In genomic region chr1:214328770-214329455, GRCh38 we compare ENCODE assay signal across 1 cellular context.
TF ChIP-seq lines count a peak whose summit lies in the region.

No MANE protein-coding gene starts in this region.

TF ChIP-seq in HepG2, 621 proteins besides CTCF, POLR2A, EP300 and RAD21 (continued from another document and continues in another):
- TF ChIP-seq ZFP91 (CRISPR knock-in tag; IDR thresholded peaks at IDR 0.05; ENCODE audit: borderline replicate concordance) (0 out of 2 replicates have a peak, but pooled peaks have one; percentile 17), PATZ1 (CRISPR knock-in tag; IDR thresholded peaks at IDR 0.05) (no peak), CENPT (CRISPR knock-in tag; IDR thresholded peaks at IDR 0.05; ENCODE audit: low read depth) (no peak), IKZF5 (CRISPR knock-in tag; IDR thresholded peaks at IDR 0.05) (peak; percentile 11; the same call in 1 of the 2 replicates), REPIN1 (CRISPR knock-in tag; IDR thresholded peaks at IDR 0.05; ENCODE audit: borderline replicate concordance, low read depth) (peak; percentile 69; the same call in 1 of the 2 replicates), ZNF280B (CRISPR knock-in tag; IDR thresholded peaks at IDR 0.05; ENCODE audit: borderline replicate concordance) (0 out of 2 replicates have a peak, but pooled peaks have one; percentile 27), CBFB (CRISPR knock-in tag; IDR thresholded peaks at IDR 0.05) (no peak), NRL (CRISPR knock-in tag; IDR thresholded peaks at IDR 0.05; ENCODE audit: borderline replicate concordance) (no peak), ZNF761 (CRISPR knock-in tag; conservative IDR thresholded peaks at IDR 0.05) (no peak), RXRA (CRISPR knock-in tag; IDR thresholded peaks at IDR 0.05) (no peak), ZBTB34 (CRISPR knock-in tag; IDR thresholded peaks at IDR 0.05) (0 out of 2 replicates have a peak, but pooled peaks have one; percentile 15), BRF2 (CRISPR knock-in tag; IDR thresholded peaks at IDR 0.05) (no peak), ZNF557 (CRISPR knock-in tag; IDR thresholded peaks at IDR 0.05) (no peak), ZMYM2 (CRISPR knock-in tag; IDR thresholded peaks at IDR 0.05) (no peak), HBP1 (CRISPR knock-in tag; IDR thresholded peaks at IDR 0.05; ENCODE audit: low read depth) (no peak), ZNF687 (CRISPR knock-in tag; IDR thresholded peaks at IDR 0.05) (peak; percentile 38), TRAFD1 (CRISPR knock-in tag; IDR thresholded peaks at IDR 0.05; ENCODE audit: borderline replicate concordance) (no peak), HNF1B (CRISPR knock-in tag; IDR thresholded peaks at IDR 0.05) (peak; percentile 38; the same call in 1 of the 2 replicates), GPN1 (CRISPR knock-in tag; IDR thresholded peaks at IDR 0.05; ENCODE audit: borderline replicate concordance) (no peak), GATAD2A (CRISPR knock-in tag; IDR thresholded peaks at IDR 0.05) (0 out of 2 replicates have a peak, but pooled peaks have one; percentile 14), PLSCR1 (CRISPR knock-in tag; IDR thresholded peaks at IDR 0.05; ENCODE audit: borderline replicate concordance) (no peak), ZNF343 (CRISPR knock-in tag; IDR thresholded peaks at IDR 0.05) (no peak), ZSCAN31 (CRISPR knock-in tag; IDR thresholded peaks at IDR 0.05; ENCODE audit: low read depth) (0 out of 2 replicates have a peak, but pooled peaks have one; percentile 30), ZNF33A (CRISPR knock-in tag; IDR thresholded peaks at IDR 0.05; ENCODE audit: borderline replicate concordance) (no peak), ZNF792 (CRISPR knock-in tag; IDR thresholded peaks at IDR 0.05) (no peak), CCDC6 (CRISPR knock-in tag; IDR thresholded peaks at IDR 0.05) (no peak), STAT6 (CRISPR knock-in tag; IDR thresholded peaks at IDR 0.05; ENCODE audit: borderline replicate concordance) (no peak), SMC3 (IDR thresholded peaks at IDR 0.05; ENCODE audit: low read length) (peak; percentile 97)
